16 cellular contexts compared by ENCODE assay signal in genomic region chr19:39197808-39198207, GRCh38. TPM values are rescaled to one million over a fixed set of nuclear protein-coding genes. Genes with fewer than 3 reads are reported as not detected.
DNase-seq lines count a peak whose midpoint lies in the region; ATAC-seq, FAIRE-seq and TF ChIP-seq lines count a peak whose summit lies in the region.
"Had no signal": no experiment of that assay in that cellular context is flagged by ENCODE, and none has a peak within 500 bp of the region (broad histone marks: within the 10 kb centered on the region; RNA-seq: fewer than 3 reads in every experiment).

No MANE protein-coding gene starts in this region.

- 44 to 55% (median 48%) methylated on average over 5 of the region's 5 CpGs for WGBS in heart left ventricle, 4 donors

- H3K27me3 ChIP-seq in neural progenitor cell = peaks cover 45% of the 10 kb centered on the region
- H3K27me3 ChIP-seq in heart left ventricle = peaks cover 17 to 97% (median 67%) of the 10 kb centered on the region in 9 donors

- H3K27ac ChIP-seq in neural progenitor cell (no peak overlapping the region), heart left ventricle (no peak overlapping the region)
- H3K27ac ChIP-seq: gastroesophageal sphincter had no signal

- FAIRE-seq in D721Med (lab: Jason Lieb, UNC) = no peak

- H3K36me3 Mint-ChIP-seq in HFFc6 (ENCODE audit: low read depth) (no peaks in the 10 kb centered on the region), neural progenitor cell (no peaks in the 10 kb centered on the region)
- H3K36me3 Mint-ChIP-seq in central memory CD8-positive, alpha-beta T cell (ENCODE audit: insufficient read depth) = peaks cover 5% of the 10 kb centered on the region
- H3K36me3 Mint-ChIP-seq: IgD-negative memory B cell had no signal

- H3K79me2 ChIP-seq in neural progenitor cell (ENCODE audit: low read depth) = no peaks in the 10 kb centered on the region

- peaks cover 6% of the 10 kb centered on the region for H3K4me1 ChIP-seq in neural progenitor cell
- peaks cover 0 to 9% (median 0%) of the 10 kb centered on the region in 12 donors for H3K4me1 ChIP-seq in heart left ventricle

- H3K27me3 Mint-ChIP-seq in HFFc6 (ENCODE audit: insufficient read depth) (peaks cover 41% of the 10 kb centered on the region), neural progenitor cell (ENCODE audit: insufficient read depth, low read depth) (peaks cover 40% of the 10 kb centered on the region)
- H3K27me3 Mint-ChIP-seq in central memory CD8-positive, alpha-beta T cell = peaks cover 93% of the 10 kb centered on the region

- TF ChIP-seq POLR2A in heart left ventricle (IDR thresholded peaks at IDR 0.05) = no peak

- H2AFZ ChIP-seq in neural progenitor cell (replicated peaks) = no peak overlapping the region

- H3K9ac ChIP-seq in neural progenitor cell = no peak overlapping the region

- intact Hi-C loops in heart left ventricle (cut with DNase I) = loop anchor here in 1 of 10 donors (10.0 kb wide), 1 partner anchor 127 kb away; the partner anchor contains the start of gene LRFN1

- H3K9me3 Mint-ChIP-seq in HFFc6 (no peaks in the 10 kb centered on the region), neural progenitor cell (no peaks in the 10 kb centered on the region)
- H3K9me3 Mint-ChIP-seq in central memory CD8-positive, alpha-beta T cell = no peaks in the 10 kb centered on the region
- H3K9me3 Mint-ChIP-seq: IgD-negative memory B cell had no signal

- peak; percentile 6 for TF ChIP-seq CTCF in D721Med (IDR thresholded peaks at IDR 0.05; ENCODE audit: insufficient read depth, missing control alignments)
- TF ChIP-seq CTCF in HFFc6 (IDR thresholded peaks at IDR 0.05) = peak; percentile 16; the same call in 1 of the 2 replicates
- peak; percentile 25 for TF ChIP-seq CTCF in neural progenitor cell (IDR thresholded peaks at IDR 0.05)
- no peak for TF ChIP-seq CTCF in heart left ventricle (IDR thresholded peaks at IDR 0.05)

- H4K20me1 ChIP-seq in neural progenitor cell (ENCODE audit: low read depth) = no peaks in the 10 kb centered on the region

- ATAC-seq in central memory CD8-positive, alpha-beta T cell (replicated peaks; ENCODE audit: extremely low read depth, poor library complexity, severe bottlenecking) = no peak
- no peak for ATAC-seq in GM19035 (IDR thresholded peaks at IDR 0.05; ENCODE audit: unreplicated experiment)
- ATAC-seq in heart left ventricle = no peak
- ATAC-seq: activated CD8-positive, alpha-beta memory T cell treated with anti-CD3 and anti-CD28 coated beads, Interleukin-2, amount 10 ng/mL, durations not matched to agents 7 days and 5 days; gastroesophageal sphincter had no signal

- peaks cover 7% of the 10 kb centered on the region for H3K4me1 Mint-ChIP-seq in HFFc6 (ENCODE audit: low read depth)
- H3K4me1 Mint-ChIP-seq in central memory CD8-positive, alpha-beta T cell = peaks cover 23% of the 10 kb centered on the region
- peaks cover 40% of the 10 kb centered on the region for H3K4me1 Mint-ChIP-seq in neural progenitor cell

- peaks cover 17% of the 10 kb centered on the region for H3F3A ChIP-seq in neural progenitor cell (ENCODE audit: low read depth)

- H3K9me3 ChIP-seq in neural progenitor cell (ENCODE audit: low read depth) = no peaks in the 10 kb centered on the region
- H3K9me3 ChIP-seq in heart left ventricle = no peaks in the 10 kb centered on the region
- H3K9me3 ChIP-seq: gastroesophageal sphincter had no signal

- H3K27ac Mint-ChIP-seq in HFFc6 (no peak overlapping the region), neural progenitor cell (no peak overlapping the region)
- no peak overlapping the region for H3K27ac Mint-ChIP-seq in central memory CD8-positive, alpha-beta T cell (ENCODE audit: low read depth)
- H3K27ac Mint-ChIP-seq: activated CD8-positive, alpha-beta memory T cell treated with anti-CD3 and anti-CD28 coated beads, Interleukin-2, amount 10 ng/mL, durations not matched to agents 7 days and 5 days had no signal

- H3K4me2 ChIP-seq in neural progenitor cell = no peak overlapping the region

- DNase-seq in D721Med (ENCODE audit: insufficient read length, low spot score) (no peak), HFFc6 (no peak), neural progenitor cell (ENCODE audit: low spot score) (peak; percentile 23), NCI-H1694 treated with DMSO at 0.1 percent for 48 hours (lab: John Stamatoyannopoulos, UW) (no peak), heart left ventricle (no peak)
- no peak for DNase-seq in central memory CD8-positive, alpha-beta T cell (ENCODE audit: low spot score in 2 of 2)
- DNase-seq: activated CD8-positive, alpha-beta memory T cell treated with anti-CD3 and anti-CD28 coated beads, Interleukin-2, amount 10 ng/mL, durations not matched to agents 7 days and 5 days; activated naive CD4-positive, alpha-beta T cell treated with anti-CD3 and anti-CD28 coated beads, Interleukin-2, amount 50 U/mL, for 16 hours; C1 segment of cervical spinal cord; effector CD4-positive, alpha-beta T cell; HCEC 1CT; mammary epithelial cell had no signal

- no peaks in the 10 kb centered on the region for H3K36me3 ChIP-seq in neural progenitor cell
- no peaks in the 10 kb centered on the region for H3K36me3 ChIP-seq in heart left ventricle
- H3K36me3 ChIP-seq: gastroesophageal sphincter had no signal

- no peak overlapping the region for H3K4me3 Mint-ChIP-seq in HFFc6
- H3K4me3 Mint-ChIP-seq in central memory CD8-positive, alpha-beta T cell = peak overlapping the region; percentile 59
- H3K4me3 Mint-ChIP-seq in neural progenitor cell = peak overlapping the region; percentile 62
- H3K4me3 Mint-ChIP-seq: activated CD8-positive, alpha-beta memory T cell treated with anti-CD3 and anti-CD28 coated beads, Interleukin-2, amount 10 ng/mL, durations not matched to agents 7 days and 5 days had no signal

- H3K4me3 ChIP-seq in neural progenitor cell (no peak overlapping the region), heart left ventricle (no peak overlapping the region)

RNA-seq across cellular contexts. Expression of gene NCCRP1, which starts 1.0 kb away (rescaled TPM):
- total RNA-seq in HFFc6 (2021; fragmentation: NEBNext Ultra II Directional; extraction: Animal tissue kit (Norgen Biotek cat#: 25700)) = not detected
- total RNA-seq in neural progenitor cell (ENCODE audit: low replicate concordance) (1.0 and 1.9 TPM in 2 replicates), heart left ventricle (under 1 TPM in 1 of 9 donors, not detected in 8; 0.16 TPM)
- polyA plus RNA-seq in heart left ventricle = not detected
- total RNA-seq: activated CD8-positive, alpha-beta memory T cell treated with anti-CD3 and anti-CD28 coated beads, Interleukin-2, amount 10 ng/mL, durations not matched to agents 7 days and 5 days had no signal
- polyA plus RNA-seq: IgD-negative memory B cell had no signal

RNA-seq across cellular contexts. Expression of gene SYCN, which starts 6.3 kb away (rescaled TPM):
- total RNA-seq in HFFc6 (2021; fragmentation: NEBNext Ultra II Directional; extraction: Animal tissue kit (Norgen Biotek cat#: 25700)) = not detected
- total RNA-seq in neural progenitor cell (ENCODE audit: low replicate concordance) (not detected in 2 replicates), heart left ventricle (under 1 TPM in 1 of 9 donors, not detected in 8; 0.77 TPM)
- polyA plus RNA-seq in heart left ventricle = not detected
- total RNA-seq: activated CD8-positive, alpha-beta memory T cell treated with anti-CD3 and anti-CD28 coated beads, Interleukin-2, amount 10 ng/mL, durations not matched to agents 7 days and 5 days; gastroesophageal sphincter; mammary epithelial cell; urinary bladder had no signal
- polyA plus RNA-seq: IgD-negative memory B cell, mammary epithelial cell, urinary bladder had no signal

RNA-seq across cellular contexts. Expression of gene IFNL3, which starts 47.0 kb away (rescaled TPM):
- not detected for total RNA-seq in HFFc6 (2021; fragmentation: NEBNext Ultra II Directional; extraction: Animal tissue kit (Norgen Biotek cat#: 25700))
- total RNA-seq in neural progenitor cell (ENCODE audit: low replicate concordance) (not detected in 2 replicates), heart left ventricle (not detected)
- polyA plus RNA-seq in heart left ventricle = not detected
- total RNA-seq: gastroesophageal sphincter, mammary epithelial cell, urinary bladder had no signal
- polyA plus RNA-seq: IgD-negative memory B cell, mammary epithelial cell, urinary bladder had no signal

RNA-seq across cellular contexts. Expression of gene IFNL4, which starts 50.8 kb away (rescaled TPM):
- total RNA-seq in HFFc6 (2021; fragmentation: NEBNext Ultra II Directional; extraction: Animal tissue kit (Norgen Biotek cat#: 25700)) = not detected
- total RNA-seq in neural progenitor cell (ENCODE audit: low replicate concordance) = not detected in 2 replicates
- not detected for total RNA-seq in heart left ventricle
- polyA plus RNA-seq in heart left ventricle = not detected
- total RNA-seq: activated CD8-positive, alpha-beta memory T cell treated with anti-CD3 and anti-CD28 coated beads, Interleukin-2, amount 10 ng/mL, durations not matched to agents 7 days and 5 days; gastroesophageal sphincter; mammary epithelial cell; urinary bladder had no signal
- polyA plus RNA-seq: IgD-negative memory B cell, mammary epithelial cell, urinary bladder had no signal

Comparison
In these comparisons a context has a peak if more than half of its experiments do, and no peak if none do; other contexts are left out.
1. CTCF ChIP-seq: peak in D721Med (single experiment), HFFc6 (single experiment) and neural progenitor cell (single experiment); none in heart left ventricle (0 of 12).